8 cellular contexts compared by ENCODE assay signal in the genomic region with DNA sequence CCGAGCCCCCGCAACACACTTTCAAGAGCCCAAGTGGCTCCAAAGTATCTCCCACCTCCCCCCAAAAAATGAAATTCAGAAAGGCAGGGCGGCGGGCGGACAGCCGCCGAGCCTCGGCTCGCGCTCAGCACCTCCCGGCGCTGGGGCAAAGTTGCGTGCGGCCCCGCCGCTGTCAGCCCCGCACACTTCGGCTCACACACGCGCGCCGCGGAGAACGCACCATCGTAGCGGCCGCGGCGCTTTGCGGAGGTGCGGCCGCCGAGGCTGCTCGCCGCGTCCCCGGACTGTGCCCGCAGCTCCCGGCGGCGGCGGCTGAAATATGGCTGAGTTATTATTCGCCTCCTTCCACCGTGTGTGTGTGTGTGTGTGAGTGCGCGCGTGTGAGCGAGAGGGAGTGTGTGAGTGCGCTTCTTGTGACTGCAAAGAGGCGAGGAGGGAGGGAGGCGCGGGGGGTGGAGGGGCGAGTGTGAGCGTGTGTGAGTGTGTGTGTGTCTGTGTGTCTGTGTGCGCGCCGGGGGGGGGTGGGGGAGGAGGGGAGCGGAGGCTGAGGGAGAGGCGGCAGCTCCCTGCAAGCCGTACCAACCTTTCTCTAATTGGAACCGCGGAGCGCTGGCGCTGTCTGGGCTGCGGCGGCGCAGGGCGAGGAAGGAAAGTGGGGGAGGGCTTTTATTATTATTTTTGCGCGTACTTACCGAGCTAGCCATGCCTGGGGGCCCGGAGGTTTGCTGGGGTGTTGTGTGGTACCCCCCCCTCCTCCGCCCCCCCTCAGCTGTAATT. TPM values are rescaled to one million over a fixed set of nuclear protein-coding genes. Genes with fewer than 3 reads are reported as not detected.
DNase-seq lines count a peak whose midpoint lies in the region; ATAC-seq and TF ChIP-seq lines count a peak whose summit lies in the region.

No MANE protein-coding gene starts in this region.

- H3K36me3 ChIP-seq in right lobe of liver = no peaks in the 10 kb centered on the region

- peak; percentile 46 to 67 (median 58) for ATAC-seq in right lobe of liver
- no peak for ATAC-seq in GM18519 (IDR thresholded peaks at IDR 0.05; ENCODE audit: low FRiP score, unreplicated experiment)

- H3K4me1 ChIP-seq in right lobe of liver = peaks cover 0 to 10% (median 0%) of the 10 kb centered on the region in 4 donors

- 0% methylated on average over 29 of the region's 73 CpGs for WGBS in right lobe of liver (ENCODE audit: insufficient coverage, low coverage, low lambda C conversion rate, missing lambda C conversion rate)

- no peaks in the 10 kb centered on the region for H3K27me3 ChIP-seq in right lobe of liver

- peak overlapping the region in 2 of 3 donors; percentile 46 to 71 for H3K27ac ChIP-seq in right lobe of liver

- intact Hi-C loops in right lobe of liver (cut with DNase I) = loop anchor here in 1 of 2 donors (10.0 kb wide), 1 partner anchor 323 kb away; no protein-coding TSS in a partner anchor

- H3K9me3 ChIP-seq in right lobe of liver = no peaks in the 10 kb centered on the region

- peak overlapping the region; percentile 72 to 80 (median 79) for H3K4me3 ChIP-seq in right lobe of liver

- TF ChIP-seq POLR2A in right lobe of liver (IDR thresholded peaks at IDR 0.05) = no peak

- no peak for TF ChIP-seq CTCF in right lobe of liver (IDR thresholded peaks at IDR 0.05)

- DNase-seq in ELF-1 (ENCODE audit: low read depth, low spot score) (peak; percentile 53), HCEC 1CT (peak; percentile 75), NCI-H2107 (lab: John Stamatoyannopoulos, UW) (peak; percentile 45), dermis microvascular lymphatic vessel endothelial cell (ENCODE audit: low read depth in 2 of 2) (peak; percentile 25 to 76), right lobe of liver (peak; percentile 61 to 81 (median 70))
- DNase-seq in activated CD4-positive, alpha-beta T cell treated with anti-CD3 and anti-CD28 coated beads, Interleukin-2, amount 50 U/mL, for 1 hour = peak; percentile 82
- DNase-seq in stimulated activated CD4-positive, alpha-beta T cell treated with anti-CD3 and anti-CD28 coated beads, Interleukin-4, amount 100 ng/mL, for 1 hour = peak; percentile 76

RNA-seq across cellular contexts. Expression of a gene that starts 0.6 kb away (rescaled TPM):
- total RNA-seq in dermis microvascular lymphatic vessel endothelial cell (1.9 and 8.1 TPM in 2 replicates), right lobe of liver (1 to 10 TPM in 3 of 6 experiments, under 1 TPM in 3; 0.43 to 2.5 (median 1.2) TPM)
